Comparison of ENCODE assay signal across 17 cellular contexts in the genomic region with DNA sequence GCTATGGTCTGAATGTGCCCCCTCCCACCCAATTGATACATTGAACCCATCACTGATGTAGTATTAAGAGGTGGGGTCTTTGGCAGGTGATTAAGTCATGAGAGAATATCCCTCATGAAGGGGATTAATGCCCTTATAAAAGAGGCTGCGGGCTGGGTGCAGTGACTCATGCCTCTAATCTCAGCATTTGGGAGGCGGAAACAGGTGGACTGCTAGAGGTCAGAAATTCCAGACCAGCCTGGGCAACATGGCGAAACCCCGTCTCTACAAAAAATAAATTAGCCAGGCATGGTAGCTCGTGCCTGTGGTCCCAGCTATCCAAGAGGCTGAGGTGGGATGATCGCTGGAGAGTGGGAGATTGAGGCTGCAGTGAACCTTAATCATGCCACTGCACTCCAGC. TPM values are rescaled to one million over a fixed set of nuclear protein-coding genes. Genes with fewer than 3 reads are reported as not detected.
DNase-seq lines count a peak whose midpoint lies in the region; ATAC-seq and TF ChIP-seq lines count a peak whose summit lies in the region.
"Had no signal": no experiment of that assay in that cellular context is flagged by ENCODE, and none has a peak within 500 bp of the region (broad histone marks: within the 10 kb centered on the region; RNA-seq: fewer than 3 reads in every experiment).

No MANE protein-coding gene starts in this region.

- TF ChIP-seq CTCF in psoas muscle (IDR thresholded peaks at IDR 0.05) (no peak), endothelial cell (IDR thresholded peaks at IDR 0.05; ENCODE audit: unreplicated experiment) (no peak)

- H3K27ac Mint-ChIP-seq in endothelial cell (ENCODE audit: unreplicated experiment), result no peak overlapping the region
- H3K27ac Mint-ChIP-seq: GM23338 had no signal

- H3K27me3 ChIP-seq in SJCRH30, result no peaks in the 10 kb centered on the region
- H3K27me3 ChIP-seq in psoas muscle (ENCODE audit: insufficient read depth in 3 of 3, low read length in 2 of 3), result no peaks in the 10 kb centered on the region

- H3K36me3 ChIP-seq in SJCRH30, result peaks cover 40% of the 10 kb centered on the region
- H3K36me3 ChIP-seq in psoas muscle (ENCODE audit: insufficient read depth in 1 of 2, low read depth in 1 of 2), result peaks cover 18 to 40% of the 10 kb centered on the region in 2 donors

- H3K27ac ChIP-seq in SJCRH30, result no peak overlapping the region
- H3K27ac ChIP-seq in psoas muscle, result no peak overlapping the region

- ATAC-seq in psoas muscle, result peak in 3 of 4 donors; percentile 14 to 59 (median 43)
- ATAC-seq: HCT116 had no signal

- WGBS in psoas muscle, 3 donors, result 69 to 80% (median 76%) methylated on average over 6 of the region's 6 CpGs

- H3K4me3 ChIP-seq in SJCRH30 (no peak overlapping the region), psoas muscle (no peak overlapping the region)
- H3K4me3 ChIP-seq: GM23338 had no signal

- H3K9me3 ChIP-seq in SJCRH30 (replicated peaks), result no peaks in the 10 kb centered on the region
- H3K9me3 ChIP-seq in psoas muscle, result no peaks in the 10 kb centered on the region

- H3K4me1 ChIP-seq in SJCRH30 (peaks cover 14% of the 10 kb centered on the region), psoas muscle (no peaks in the 10 kb centered on the region)

- DNase-seq in NCI-H226, result peak; percentile 37
- peak; percentile 59 to 65 for DNase-seq in SJCRH30
- peak; percentile 67 for DNase-seq in myocyte (ENCODE audit: low read depth)
- DNase-seq in psoas muscle, result no peak
- DNase-seq in COR-L47 (lab: John Stamatoyannopoulos, UW), result no peak
- no peak for DNase-seq in ecto neural progenitor cell (ENCODE audit: low spot score)
- DNase-seq in endothelial cell (ENCODE audit: low spot score), result no peak
- no peak for DNase-seq in NCI-H1436 treated with DMSO at 0.1 percent for 48 hours (lab: John Stamatoyannopoulos, UW)
- DNase-seq: C1 segment of cervical spinal cord; CD4-positive, alpha-beta memory T cell; DMS 273 treated with DMSO at 0.1 percent for 48 hours; DMS79; EL; GDM1; H9 had no signal

- intact Hi-C loops in psoas muscle (cut with DNase I), result no loop called here

- no peak overlapping the region for H3K4me3 Mint-ChIP-seq in endothelial cell (ENCODE audit: unreplicated experiment)
- H3K4me3 Mint-ChIP-seq: GM23338, H9 had no signal

- peaks cover 2% of the 10 kb centered on the region for H3K27me3 Mint-ChIP-seq in endothelial cell (ENCODE audit: unreplicated experiment)
- H3K27me3 Mint-ChIP-seq: CD4-positive, alpha-beta memory T cell had no signal

- H3K36me3 Mint-ChIP-seq in endothelial cell (ENCODE audit: low read depth, unreplicated experiment), result peaks cover 12% of the 10 kb centered on the region

- H3K4me1 Mint-ChIP-seq in endothelial cell (ENCODE audit: unreplicated experiment), result no peaks in the 10 kb centered on the region
- H3K4me1 Mint-ChIP-seq: GM23338, H9 had no signal

- H3K9me3 Mint-ChIP-seq in endothelial cell (ENCODE audit: unreplicated experiment), result no peaks in the 10 kb centered on the region
- H3K9me3 Mint-ChIP-seq: GM23338, H9 had no signal

RNA-seq across cellular contexts. Expression of a gene that starts 14.3 kb away (rescaled TPM):
- total RNA-seq in SJCRH30 (2014; rRNA removed; shearing (Covaris generic)), result 74.4 and 74.8 TPM in 2 replicates
- total RNA-seq in myocyte, result 21.7 and 25.8 TPM in 2 replicates
- 20.1 TPM for polyA plus RNA-seq in myocyte (2012)
- 10 to 100 TPM; 33.6 to 49.8 (median 48.4) TPM for total RNA-seq in psoas muscle
- 10 to 100 TPM; 22.2 to 63.0 (median 48.0) TPM for polyA plus RNA-seq in psoas muscle
- total RNA-seq in endothelial cell (ENCODE audit: unreplicated experiment), result 24.4 TPM

RNA-seq across cellular contexts. Expression of a gene that starts 32.7 kb away (rescaled TPM):
- total RNA-seq in SJCRH30 (2014; rRNA removed; shearing (Covaris generic)), result 52.8 and 56.1 TPM in 2 replicates
- total RNA-seq in myocyte (22.9 and 28.8 TPM in 2 replicates), psoas muscle (10 to 100 TPM; 32.7 to 38.9 (median 34.9) TPM), endothelial cell (ENCODE audit: unreplicated experiment) (52.1 TPM)
- polyA plus RNA-seq in myocyte (2012), result 16.0 TPM
- 10 to 100 TPM; 11.2 to 18.5 (median 13.9) TPM for polyA plus RNA-seq in psoas muscle

RNA-seq across cellular contexts. Expression of a gene that starts 42.1 kb away (rescaled TPM):
- 17.3 and 17.6 TPM in 2 replicates for total RNA-seq in SJCRH30 (2014; rRNA removed; shearing (Covaris generic))
- 10.2 and 10.3 TPM in 2 replicates for total RNA-seq in myocyte
- 18.3 TPM for polyA plus RNA-seq in myocyte (2012)
- total RNA-seq in psoas muscle, result 10 to 100 TPM in 3 of 4 donors, 1 to 10 TPM in 1; 6.7 to 14.7 (median 12.4) TPM
- polyA plus RNA-seq in psoas muscle, result 10 to 100 TPM in 1 of 3 donors, 1 to 10 TPM in 2; 6.2 to 14.8 (median 8.3) TPM
- 26.3 TPM for total RNA-seq in endothelial cell (ENCODE audit: unreplicated experiment)

Comparison
In these comparisons a context has a peak if more than half of its experiments do, and no peak if none do; other contexts are left out.
1. DNase-seq: peak in NCI-H226 (single experiment), SJCRH30 (2 of 2) and myocyte (single experiment); none in psoas muscle (0 of 2), COR-L47 (single experiment), ecto neural progenitor cell (single experiment), endothelial cell (single experiment) and NCI-H1436 treated with DMSO at 0.1 percent for 48 hours (single experiment).